ENCODE assay signal across 24 cellular contexts in the genomic region with DNA sequence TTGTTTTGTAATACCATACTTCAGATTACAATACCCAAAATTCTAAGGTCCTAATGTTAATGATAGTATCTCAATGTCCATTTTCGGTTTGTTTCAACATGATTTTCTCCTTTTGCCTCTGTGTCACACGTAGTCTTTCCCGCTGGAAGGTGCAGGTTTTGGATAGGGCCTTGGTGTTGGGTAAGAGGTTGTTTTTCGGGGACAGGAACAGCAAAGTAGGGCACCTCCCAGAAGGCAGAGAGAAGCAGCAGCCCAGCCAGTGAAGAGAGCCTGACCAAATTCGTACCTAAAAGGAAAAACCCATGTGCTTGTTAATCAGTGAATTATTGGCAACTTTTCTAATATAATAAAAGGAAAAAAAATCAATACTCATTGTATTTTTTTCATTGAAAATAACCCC. TPM values are rescaled to one million over a fixed set of nuclear protein-coding genes. Genes with fewer than 3 reads are reported as not detected.
"Had no signal": no experiment of that assay in that cellular context is flagged by ENCODE, and none has a peak within 500 bp of the region (broad histone marks: within the 10 kb centered on the region; RNA-seq: fewer than 3 reads in every experiment).

No MANE protein-coding gene starts in this region.

- H3K4me2 ChIP-seq: neural progenitor cell had no signal

- H3K79me2 ChIP-seq: parathyroid adenoma had no signal

- H2AFZ ChIP-seq: neural progenitor cell, parathyroid adenoma had no signal

- H3K27me3 ChIP-seq: dorsolateral prefrontal cortex, foreskin keratinocyte, gastroesophageal sphincter, neural progenitor cell, spleen, tibial nerve, upper lobe of left lung had no signal

- H3K4me1 Mint-ChIP-seq: memory B cell; natural killer cell; stimulated activated naive B cell treated with anti-CD40 and anti-IgM and Interleukin-4, amounts not matched to agents 10 μg/mL and 1 μg/mL and 100 μg/mL, for 72 hours had no signal

- H3K27ac Mint-ChIP-seq: memory B cell; natural killer cell; neural progenitor cell; stimulated activated naive B cell treated with anti-CD40 and anti-IgM and Interleukin-4, amounts not matched to agents 10 μg/mL and 1 μg/mL and 100 μg/mL, for 72 hours; stimulated activated naive CD8-positive, alpha-beta T cell treated with anti-CD3 and anti-CD28 coated beads, Interleukin-15, Interleukin-2, amounts not matched to agents 100 ng/mL and 50 ng/mL, for 24 hours had no signal

- H3K4me3 ChIP-seq: dorsolateral prefrontal cortex, gastroesophageal sphincter, heart left ventricle, lung, neural progenitor cell, prostate gland, skin epidermis, spleen, thoracic aorta, tibial nerve, upper lobe of left lung had no signal

- H3K9me3 Mint-ChIP-seq: memory B cell; neural progenitor cell; stimulated activated naive B cell treated with anti-CD40 and anti-IgM and Interleukin-4, amounts not matched to agents 10 μg/mL and 1 μg/mL and 100 μg/mL, for 72 hours; stimulated activated naive CD8-positive, alpha-beta T cell treated with anti-CD3 and anti-CD28 coated beads, Interleukin-15, Interleukin-2, amounts not matched to agents 100 ng/mL and 50 ng/mL, for 24 hours had no signal

- H3K36me3 Mint-ChIP-seq: memory B cell; natural killer cell; stimulated activated naive B cell treated with anti-CD40 and anti-IgM and Interleukin-4, amounts not matched to agents 10 μg/mL and 1 μg/mL and 100 μg/mL, for 72 hours had no signal

- H3K9me3 ChIP-seq: gastroesophageal sphincter, heart left ventricle, prostate gland, spleen, thoracic aorta, tibial nerve, upper lobe of left lung had no signal

- DNase-seq: dorsolateral prefrontal cortex; effector CD4-positive, alpha-beta T cell; foreskin keratinocyte; heart left ventricle; hippocampal formation; islet precursor cell; kidney glomerular epithelial cell; left colon; left ventricle myocardium superior; natural killer cell; right cardiac atrium; spleen; stimulated activated naive B cell treated with anti-CD40 and anti-IgM and Interleukin-4, amounts not matched to agents 10 μg/mL and 1 μg/mL and 100 μg/mL, for 72 hours; upper lobe of left lung had no signal

- H3K4me1 ChIP-seq: heart left ventricle, neural progenitor cell, parathyroid adenoma, prostate gland, spleen, upper lobe of left lung had no signal

- H3K4me3 Mint-ChIP-seq: memory B cell; natural killer cell; neural progenitor cell; stimulated activated naive B cell treated with anti-CD40 and anti-IgM and Interleukin-4, amounts not matched to agents 10 μg/mL and 1 μg/mL and 100 μg/mL, for 72 hours; stimulated activated naive CD8-positive, alpha-beta T cell treated with anti-CD3 and anti-CD28 coated beads, Interleukin-15, Interleukin-2, amounts not matched to agents 100 ng/mL and 50 ng/mL, for 24 hours had no signal

- H3K27ac ChIP-seq: dorsolateral prefrontal cortex, gastroesophageal sphincter, heart left ventricle, neural progenitor cell, parathyroid adenoma, prostate gland, spleen, thoracic aorta, tibial nerve, upper lobe of left lung had no signal

- H3K36me3 ChIP-seq: gastroesophageal sphincter, heart left ventricle, neural progenitor cell, prostate gland, spleen, thoracic aorta, tibial nerve, upper lobe of left lung had no signal

- H3K9ac ChIP-seq: neural progenitor cell, parathyroid adenoma had no signal

RNA-seq across cellular contexts. Expression of a gene that starts 14.1 kb away (rescaled TPM):
- total RNA-seq: natural killer cell had no signal
